Comparison of ENCODE assay signal across 8 cellular contexts in genomic region chr10:128069351-128070051, GRCh38. TPM values are rescaled to one million over a fixed set of nuclear protein-coding genes. Genes with fewer than 3 reads are reported as not detected.
DNase-seq lines count a peak whose midpoint lies in the region; ATAC-seq and FAIRE-seq lines count a peak whose summit lies in the region.

No MANE protein-coding gene starts in this region.

- H4K20me1 ChIP-seq in BLaER1: peaks cover 43% of the 10 kb centered on the region

- ATAC-seq in naive thymus-derived CD8-positive, alpha-beta T cell: peak; percentile 42 to 48

- H3K27ac Mint-ChIP-seq in naive thymus-derived CD8-positive, alpha-beta T cell: peak overlapping the region in 4 of 10 donors; percentile 15 to 77 (median 62)

- H3K9me3 Mint-ChIP-seq in naive thymus-derived CD8-positive, alpha-beta T cell: no peaks in the 10 kb centered on the region

- H3K27me3 ChIP-seq in BLaER1: no peaks in the 10 kb centered on the region
- no peaks in the 10 kb centered on the region for H3K27me3 ChIP-seq in NT2/D1 (ENCODE audit: insufficient read depth, insufficient read length)

- DNase-seq in GM19239 (ENCODE audit: insufficient read length, low spot score) (peak; percentile 65), HPDE6-E6E7 (ENCODE audit: extremely low spot score) (peak; percentile 60), NT2/D1 (ENCODE audit: low read depth, low spot score) (peak; percentile 48), epithelial cell of prostate (ENCODE audit: low read depth, low spot score) (no peak)
- peak; percentile 83 for DNase-seq in activated CD8-positive, alpha-beta memory T cell treated with anti-CD3 and anti-CD28 coated beads, Interleukin-2, amount 50 U/mL, for 4 hours
- peak; percentile 56 to 83 (median 78) for DNase-seq in naive thymus-derived CD8-positive, alpha-beta T cell
- DNase-seq in stimulated activated naive CD4-positive, alpha-beta T cell (lab: John Stamatoyannopoulos, UW): peak; percentile 37 to 83 (median 66)

- POLR2A ChIA-PET in naive thymus-derived CD8-positive, alpha-beta T cell (lab: Charles Lee): interaction anchor here (1.0 to 2.0 kb wide), 3 partner anchors 22 to 163 kb away, joined by 3 to 9 read pairs (median 9); partner anchors contain the start of gene PTPRE

- H3K27ac ChIP-seq in BLaER1: peak overlapping the region; percentile 41
- peak overlapping the region; percentile 1 for H3K27ac ChIP-seq in epithelial cell of prostate

- no peaks in the 10 kb centered on the region for H3K27me3 Mint-ChIP-seq in naive thymus-derived CD8-positive, alpha-beta T cell

- no peaks in the 10 kb centered on the region; the same call in 1 of the 2 replicates for H3K9me3 ChIP-seq in BLaER1
- no peaks in the 10 kb centered on the region for H3K9me3 ChIP-seq in NT2/D1 (ENCODE audit: insufficient read depth, low read length)

- peaks cover 21 to 44% (median 38%) of the 10 kb centered on the region in 4 donors for H3K4me1 Mint-ChIP-seq in naive thymus-derived CD8-positive, alpha-beta T cell

- peak; percentile 94 for FAIRE-seq in GM19239 (lab: Jason Lieb, UNC)

- H3K9ac ChIP-seq in BLaER1: no peak overlapping the region
- no peak overlapping the region for H3K9ac ChIP-seq in NT2/D1 (ENCODE audit: insufficient read length, low read depth)

- H3K4me3 ChIP-seq in BLaER1 (no peak overlapping the region), NT2/D1 (ENCODE audit: insufficient read length, low read depth) (no peak overlapping the region)

- H3K36me3 ChIP-seq in BLaER1 (peaks cover 92% of the 10 kb centered on the region), NT2/D1 (ENCODE audit: insufficient read depth, insufficient read length, low read length) (peaks cover 4% of the 10 kb centered on the region)

- no peak overlapping the region for H3K4me2 ChIP-seq in BLaER1

- H3K4me1 ChIP-seq in BLaER1 (peaks cover 90% of the 10 kb centered on the region), NT2/D1 (ENCODE audit: insufficient read depth, insufficient read length) (peaks cover 3% of the 10 kb centered on the region)

- H3K36me3 Mint-ChIP-seq in naive thymus-derived CD8-positive, alpha-beta T cell: peaks cover 14 to 84% (median 29%) of the 10 kb centered on the region in 3 donors

- peak overlapping the region in 1 of 10 donors; percentile 12 for H3K4me3 Mint-ChIP-seq in naive thymus-derived CD8-positive, alpha-beta T cell

RNA-seq across cellular contexts. Expression of gene MKI67, which starts 56.7 kb away (rescaled TPM):
- under 1 TPM; 0.08 to 0.34 TPM for total RNA-seq in naive thymus-derived CD8-positive, alpha-beta T cell
- polyA plus RNA-seq in naive thymus-derived CD8-positive, alpha-beta T cell: 1 to 10 TPM in 1 of 3 donors, under 1 TPM in 1, not detected in 1; 0.77 to 2.4 TPM
